ENCODE assay signal across 7 cellular contexts in the genomic region with DNA sequence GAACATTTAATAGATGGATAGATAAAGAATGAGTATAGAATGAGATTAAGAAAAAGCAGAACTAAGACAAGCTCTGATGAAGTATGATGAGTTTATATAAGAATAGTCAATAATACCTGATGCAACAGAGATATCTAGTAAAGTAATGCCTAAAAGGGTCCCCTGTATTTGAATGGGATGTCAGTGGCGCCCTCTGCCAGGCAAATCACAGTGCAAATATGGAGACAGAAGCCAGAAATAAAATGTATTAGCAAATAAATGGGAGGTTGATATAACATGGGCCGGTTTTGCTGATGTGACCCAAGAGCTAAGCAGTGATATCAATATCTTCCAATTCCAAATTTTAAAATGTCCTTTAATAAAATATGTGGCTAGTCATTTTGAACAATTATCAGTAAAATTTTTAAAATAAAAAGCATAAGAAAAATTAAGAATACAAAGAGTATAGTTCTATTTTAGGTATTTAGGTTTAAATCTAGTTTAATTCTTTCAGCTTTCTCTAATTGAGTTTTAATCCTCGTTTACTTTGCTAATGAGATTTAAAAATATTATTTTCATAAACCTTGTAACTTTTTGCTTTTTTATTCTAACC.
DNase-seq lines count a peak whose midpoint lies in the region; ATAC-seq, FAIRE-seq and TF ChIP-seq lines count a peak whose summit lies in the region.

No MANE protein-coding gene starts in this region.

- FAIRE-seq in small intestine (lab: Jason Lieb, UNC): no peak

- DNase-seq in DMS53 (lab: John Stamatoyannopoulos, UW): peak; percentile 62
- DNase-seq in HuH-7 (ENCODE audit: low spot score): peak; percentile 9
- peak; percentile 20 for DNase-seq in activated CD4-positive, alpha-beta T cell treated with anti-CD3 and anti-CD28 coated beads for 1 hour
- DNase-seq in epithelial cell of prostate (ENCODE audit: low read depth, low spot score): no peak
- peak; percentile 27 for DNase-seq in small intestine
- DNase-seq in vagina (ENCODE audit: extremely low spot score in 2 of 2): no peak

- TF ChIP-seq CTCF in vagina (IDR thresholded peaks at IDR 0.05): peak in 1 of 3 experiments; percentile 17

- WGBS in small intestine, 3 donors: 52 to 62% (median 52%) methylated on average over 3 of the region's 3 CpGs

- no peak for TF ChIP-seq POLR2A in vagina (IDR thresholded peaks at IDR 0.05)

- no peaks in the 10 kb centered on the region for H3K36me3 ChIP-seq in small intestine (ENCODE audit: control insufficient read depth in 2 of 2, insufficient read depth in 2 of 2, low read length in 2 of 2)
- H3K36me3 ChIP-seq in vagina: no peaks in the 10 kb centered on the region

- H3K9me3 ChIP-seq in small intestine (ENCODE audit: control insufficient read depth, low read depth): no peaks in the 10 kb centered on the region
- H3K9me3 ChIP-seq in vagina: no peaks in the 10 kb centered on the region

- H3K27ac ChIP-seq in epithelial cell of prostate (peak overlapping the region; percentile 47), small intestine (ENCODE audit: low read depth in 1 of 2, low read length in 1 of 2) (no peak overlapping the region), vagina (no peak overlapping the region)

- no peaks in the 10 kb centered on the region for H3K27me3 ChIP-seq in small intestine (ENCODE audit: control insufficient read depth in 2 of 2, insufficient read depth in 2 of 2, low read length in 2 of 2)
- no peaks in the 10 kb centered on the region for H3K27me3 ChIP-seq in vagina

- H3K4me3 ChIP-seq in small intestine (ENCODE audit: low read depth in 1 of 2, low read length in 2 of 2) (no peak overlapping the region), vagina (no peak overlapping the region)

- intact Hi-C loops in vagina (cut with DNase I): no loop called here

- H3K4me1 ChIP-seq in small intestine (ENCODE audit: control insufficient read depth in 2 of 2, insufficient read depth in 1 of 2, low read depth in 1 of 2, low read length in 1 of 2): no peaks in the 10 kb centered on the region
- H3K4me1 ChIP-seq in vagina: peaks cover 10% of the 10 kb centered on the region

- no peak for ATAC-seq in GM18873 (IDR thresholded peaks at IDR 0.05; ENCODE audit: low FRiP score, unreplicated experiment)

Comparison
In these comparisons a context has a peak if more than half of its experiments do, and no peak if none do; other contexts are left out.
1. DNase-seq: peak in DMS53 (single experiment), HuH-7 (single experiment), activated CD4-positive, alpha-beta T cell treated with anti-CD3 and anti-CD28 coated beads for 1 hour (single experiment) and small intestine (single experiment); none in epithelial cell of prostate (single experiment) and vagina (0 of 2).